8 cellular contexts compared by ENCODE assay signal in the genomic region with DNA sequence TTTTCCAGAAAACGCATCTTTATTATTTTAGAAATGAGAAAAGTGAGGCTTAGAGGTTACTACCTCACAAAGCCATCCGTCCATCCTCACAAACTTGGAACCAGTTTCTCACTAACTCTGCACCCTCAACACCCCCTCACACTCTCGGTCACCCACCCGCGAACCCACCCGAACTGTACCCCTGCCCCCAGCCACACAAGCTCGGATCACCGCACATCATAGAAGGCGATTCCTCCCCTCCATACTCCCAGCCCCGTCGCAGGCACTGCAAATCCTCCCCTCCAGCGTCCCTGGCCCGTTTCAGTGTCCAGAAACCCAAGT. TPM values are rescaled to one million over a fixed set of nuclear protein-coding genes. Genes with fewer than 3 reads are reported as not detected.
DNase-seq lines count a peak whose midpoint lies in the region; ATAC-seq and TF ChIP-seq lines count a peak whose summit lies in the region.

No MANE protein-coding gene starts in this region.

- peaks cover 28% of the 10 kb centered on the region for H3K4me1 Mint-ChIP-seq in CD8-positive, alpha-beta T cell (ENCODE audit: low read depth)
- peaks cover 10% of the 10 kb centered on the region for H3K4me1 Mint-ChIP-seq in neural progenitor cell

- intact Hi-C loops in CD8-positive, alpha-beta T cell (cut with DNase I, micrococcal nuclease) = loop anchor here (1.0 to 10.0 kb wide), 20 partner anchors 39 to 939 kb away; a partner anchor contains a TSS

- H3K4me3 ChIP-seq in CD8-positive, alpha-beta T cell (ENCODE audit: low read depth, low read length) = peak overlapping the region; percentile 85
- H3K4me3 ChIP-seq in MG63 (peak overlapping the region; percentile 60), neural progenitor cell (peak overlapping the region; percentile 92)
- H3K4me3 ChIP-seq in effector memory CD4-positive, alpha-beta T cell (ENCODE audit: insufficient read depth, low read depth, low read length, poor library complexity, severe bottlenecking) = peak overlapping the region; percentile 79

- H3K4me3 Mint-ChIP-seq in CD8-positive, alpha-beta T cell = peak overlapping the region; percentile 99
- peak overlapping the region; percentile 100 for H3K4me3 Mint-ChIP-seq in neural progenitor cell

- peak overlapping the region; percentile 96 for H3K27ac Mint-ChIP-seq in CD8-positive, alpha-beta T cell
- peak overlapping the region; percentile 100 for H3K27ac Mint-ChIP-seq in neural progenitor cell

- peaks cover 52% of the 10 kb centered on the region for H3K36me3 Mint-ChIP-seq in CD8-positive, alpha-beta T cell
- peaks cover 52% of the 10 kb centered on the region for H3K36me3 Mint-ChIP-seq in neural progenitor cell

- peak overlapping the region; percentile 52 for H3K27ac ChIP-seq in CD8-positive, alpha-beta T cell (ENCODE audit: low read depth, low read length)
- H3K27ac ChIP-seq in effector memory CD4-positive, alpha-beta T cell (ENCODE audit: insufficient read depth, low read length, poor library complexity, severe bottlenecking) = peak overlapping the region; percentile 92
- H3K27ac ChIP-seq in neural progenitor cell = peak overlapping the region; percentile 57

- H3K4me1 ChIP-seq in CD8-positive, alpha-beta T cell (ENCODE audit: insufficient read depth, low read length) = peaks cover 21% of the 10 kb centered on the region
- peaks cover 7% of the 10 kb centered on the region for H3K4me1 ChIP-seq in effector memory CD4-positive, alpha-beta T cell (ENCODE audit: control insufficient read depth, insufficient read depth, low read length, poor library complexity, severe bottlenecking)
- peaks cover 7% of the 10 kb centered on the region for H3K4me1 ChIP-seq in neural progenitor cell

- ATAC-seq in CD8-positive, alpha-beta T cell = no peak
- ATAC-seq in activated CD4-positive, CD25-positive, alpha-beta regulatory T cell treated with anti-CD3 and anti-CD28 coated beads, Interleukin-2, amount 50 U/mL, for 24 hours = no peak
- ATAC-seq in GM19351 (IDR thresholded peaks at IDR 0.05; ENCODE audit: unreplicated experiment) = no peak

- H2AFZ ChIP-seq in neural progenitor cell (replicated peaks) = peak overlapping the region; percentile 99

- CTCF ChIA-PET in CD8-positive, alpha-beta T cell (lab: Charles Lee) = no interaction called here

- no peaks in the 10 kb centered on the region for H3K27me3 Mint-ChIP-seq in CD8-positive, alpha-beta T cell (ENCODE audit: low read depth)
- H3K27me3 Mint-ChIP-seq in neural progenitor cell (ENCODE audit: insufficient read depth, low read depth) = peaks cover 3% of the 10 kb centered on the region

- no peaks in the 10 kb centered on the region for H3K27me3 ChIP-seq in CD8-positive, alpha-beta T cell (ENCODE audit: insufficient read depth, low read length)
- H3K27me3 ChIP-seq in MG63 (no peaks in the 10 kb centered on the region), neural progenitor cell (no peaks in the 10 kb centered on the region)
- no peaks in the 10 kb centered on the region for H3K27me3 ChIP-seq in effector memory CD4-positive, alpha-beta T cell (replicated peaks; ENCODE audit: control insufficient read depth, insufficient read depth, low read length, poor library complexity, severe bottlenecking)

- H3F3A ChIP-seq in neural progenitor cell (ENCODE audit: low read depth) = no peaks in the 10 kb centered on the region

- POLR2A ChIA-PET in CD8-positive, alpha-beta T cell (lab: Charles Lee) = interaction anchor here (0.6 to 2.3 kb wide), 10 partner anchors 17 to 1252 kb away, joined by 3 to 22 read pairs (median 3); a partner anchor contains a TSS

- H3K9me3 ChIP-seq in CD8-positive, alpha-beta T cell (ENCODE audit: low read length) = peaks cover 14% of the 10 kb centered on the region
- H3K9me3 ChIP-seq in MG63 (peaks cover 30% of the 10 kb centered on the region), neural progenitor cell (ENCODE audit: low read depth) (peaks cover 21% of the 10 kb centered on the region)
- H3K9me3 ChIP-seq in effector memory CD4-positive, alpha-beta T cell (ENCODE audit: control insufficient read depth, low read length) = peaks cover 16% of the 10 kb centered on the region

- H3K9ac ChIP-seq in neural progenitor cell = peak overlapping the region; percentile 95

- no peak for DNase-seq in CD8-positive, alpha-beta T cell
- DNase-seq in MG63 = no peak
- DNase-seq in effector memory CD4-positive, alpha-beta T cell = no peak
- no peak for DNase-seq in neural progenitor cell (ENCODE audit: low spot score)
- DNase-seq in ureter (ENCODE audit: low spot score) = no peak
- no peak for DNase-seq in T-helper 9 cell

- H3K36me3 ChIP-seq in CD8-positive, alpha-beta T cell (ENCODE audit: insufficient read depth, low read length) = peaks cover 8% of the 10 kb centered on the region
- H3K36me3 ChIP-seq in MG63 (peaks cover 25% of the 10 kb centered on the region), neural progenitor cell (peaks cover 22% of the 10 kb centered on the region)
- peaks cover 13% of the 10 kb centered on the region for H3K36me3 ChIP-seq in effector memory CD4-positive, alpha-beta T cell (ENCODE audit: control insufficient read depth, insufficient read depth, low read length)

- no peak for TF ChIP-seq CTCF in CD8-positive, alpha-beta T cell (IDR thresholded peaks at IDR 0.05)
- TF ChIP-seq CTCF in neural progenitor cell (IDR thresholded peaks at IDR 0.05) = no peak

- H4K20me1 ChIP-seq in neural progenitor cell (ENCODE audit: low read depth) = no peaks in the 10 kb centered on the region

- H3K9me3 Mint-ChIP-seq in CD8-positive, alpha-beta T cell = peaks cover 21% of the 10 kb centered on the region
- H3K9me3 Mint-ChIP-seq in neural progenitor cell = peaks cover 62% of the 10 kb centered on the region

- H3K4me2 ChIP-seq in neural progenitor cell = peak overlapping the region; percentile 92

- peaks cover 69% of the 10 kb centered on the region for H3K79me2 ChIP-seq in neural progenitor cell (ENCODE audit: low read depth)

RNA-seq across cellular contexts. Expression of a gene that starts 0.2 kb away (rescaled TPM):
- total RNA-seq in CD8-positive, alpha-beta T cell = 1 to 10 TPM; 2.8 to 4.6 TPM
- 2.2 and 4.1 TPM in 2 replicates for total RNA-seq in MG63 (2014; rRNA removed; shearing (Covaris generic); ENCODE audit: low replicate concordance)
- total RNA-seq in neural progenitor cell (ENCODE audit: low replicate concordance) (55.9 and 67.7 TPM in 2 replicates), ureter (17.6 TPM)

RNA-seq across cellular contexts. Expression of a gene that starts 38.5 kb away (rescaled TPM):
- total RNA-seq in CD8-positive, alpha-beta T cell = 1 to 10 TPM; 5.8 to 7.0 TPM
- total RNA-seq in MG63 (2014; rRNA removed; shearing (Covaris generic); ENCODE audit: low replicate concordance) = 1.8 TPM in 1 of 2 replicates, not detected in the other
- 16.8 and 29.5 TPM in 2 replicates for total RNA-seq in neural progenitor cell (ENCODE audit: low replicate concordance)
- total RNA-seq in ureter = 19.9 TPM

RNA-seq across cellular contexts. Expression of a gene that starts 45.3 kb away (rescaled TPM):
- 10 to 100 TPM; 44.0 to 46.4 TPM for total RNA-seq in CD8-positive, alpha-beta T cell
- 6.4 and 16.8 TPM in 2 replicates for total RNA-seq in MG63 (2014; rRNA removed; shearing (Covaris generic); ENCODE audit: low replicate concordance)
- 33.7 and 33.9 TPM in 2 replicates for total RNA-seq in neural progenitor cell (ENCODE audit: low replicate concordance)
- total RNA-seq in ureter = 20.0 TPM
